20 cellular contexts compared by ENCODE assay signal in the genomic region with DNA sequence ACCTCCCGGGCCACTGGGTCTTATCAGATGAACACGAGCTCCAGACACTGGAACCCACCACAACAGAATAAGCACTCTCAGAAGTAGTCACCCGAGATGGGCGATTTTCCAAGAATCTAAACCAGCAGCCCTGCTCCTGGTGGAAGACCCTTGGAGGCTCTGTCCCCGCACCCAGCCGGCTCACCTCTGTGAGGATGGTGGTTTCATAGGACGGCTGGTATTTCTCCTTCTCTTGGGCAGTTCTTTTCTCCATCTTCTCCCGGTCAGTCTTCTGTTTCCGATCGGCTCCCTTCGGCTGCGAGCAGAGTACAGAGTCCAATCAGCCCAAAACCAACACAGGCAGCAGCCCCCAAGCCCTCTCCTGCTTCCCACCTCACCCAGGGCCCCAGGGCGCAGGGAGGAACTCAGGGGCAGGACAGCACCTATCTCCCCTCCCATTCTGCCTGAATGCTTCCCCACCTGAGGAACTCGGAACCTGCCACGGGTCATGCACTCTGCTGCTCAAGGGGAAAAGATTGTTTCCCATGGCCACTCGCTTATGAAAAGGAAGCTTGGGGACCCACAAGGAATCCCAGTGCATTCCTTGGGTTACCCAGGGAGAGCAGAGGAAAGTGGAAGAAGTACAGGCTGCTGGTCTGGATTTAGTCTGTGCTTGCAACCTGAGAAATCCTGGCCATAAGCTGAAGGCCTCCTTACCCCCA. TPM values are rescaled to one million over a fixed set of nuclear protein-coding genes. Genes with fewer than 3 reads are reported as not detected.
A peak's percentile ranks its signal among the peaks of the same experiment; 100 is the strongest.
DNase-seq lines count a peak whose midpoint lies in the region; ATAC-seq and TF ChIP-seq lines count a peak whose summit lies in the region.
"Had no signal": no experiment of that assay in that cellular context is flagged by ENCODE, and none has a peak within 500 bp of the region (broad histone marks: within the 10 kb centered on the region; RNA-seq: fewer than 3 reads in every experiment).

No MANE protein-coding gene starts in this region.

- no peak overlapping the region for H3K27ac ChIP-seq in RWPE2 (ENCODE audit: poor library complexity, severe bottlenecking)
- H3K27ac ChIP-seq in neural progenitor cell: no peak overlapping the region
- no peak overlapping the region for H3K27ac ChIP-seq in upper lobe of right lung
- no peak overlapping the region for H3K27ac ChIP-seq in uterus
- H3K27ac ChIP-seq in testis: no peak overlapping the region
- H3K27ac ChIP-seq: C4-2B had no signal

- no peak for TF ChIP-seq CTCF in RWPE2 (IDR thresholded peaks at IDR 0.05; ENCODE audit: poor library complexity, severe bottlenecking)
- TF ChIP-seq CTCF in neural progenitor cell (IDR thresholded peaks at IDR 0.05): no peak
- no peak for TF ChIP-seq CTCF in upper lobe of right lung (IDR thresholded peaks at IDR 0.05)
- no peak for TF ChIP-seq CTCF in uterus (IDR thresholded peaks at IDR 0.05)
- TF ChIP-seq CTCF in testis (IDR thresholded peaks at IDR 0.05): no peak

- H3K36me3 Mint-ChIP-seq in neural progenitor cell: no peaks in the 10 kb centered on the region

- ATAC-seq in RWPE2 (ENCODE audit: low read depth) (no peak), upper lobe of right lung (no peak)
- ATAC-seq in activated CD4-positive, CD25-positive, alpha-beta regulatory T cell treated with anti-CD3 and anti-CD28 coated beads, Interleukin-2, amount 50 U/mL, for 24 hours: no peak

- 86 to 87% methylated on average over 12 to 16 of the region's 16 CpGs for WGBS in testis, 2 donors

- DNase-seq in NCI-H82 (lab: John Stamatoyannopoulos, UW) (peak; percentile 14), NCI-H82 treated with DMSO at 0.1 percent for 48 hours (lab: John Stamatoyannopoulos, UW; ENCODE audit: unreplicated experiment) (no peak), RWPE2 (ENCODE audit: low spot score) (peak; percentile 29), neural progenitor cell (ENCODE audit: low spot score) (no peak), upper lobe of right lung (peak; percentile 23), uterus (no peak), testis (no peak)
- DNase-seq: 8988T, AML-193, EL, GF-D8, GOT3, HCEC 1CT, NCI-H1092 treated with DMSO at 0.1 percent for 48 hours, NCI-H1436 treated with DMSO at 0.1 percent for 48 hours, NCI-H2029, NCI-H345, SHP77 had no signal

- TF ChIP-seq POLR2A in uterus (IDR thresholded peaks at IDR 0.05) (no peak), testis (IDR thresholded peaks at IDR 0.05) (no peak)

- no peaks in the 10 kb centered on the region for H3F3A ChIP-seq in neural progenitor cell (ENCODE audit: low read depth)

- H3K4me1 ChIP-seq in RWPE2 (ENCODE audit: insufficient read depth, poor library complexity, severe bottlenecking): no peaks in the 10 kb centered on the region
- H3K4me1 ChIP-seq in neural progenitor cell: no peaks in the 10 kb centered on the region
- H3K4me1 ChIP-seq in upper lobe of right lung: no peaks in the 10 kb centered on the region
- no peaks in the 10 kb centered on the region for H3K4me1 ChIP-seq in uterus
- no peaks in the 10 kb centered on the region for H3K4me1 ChIP-seq in testis

- peaks cover 9% of the 10 kb centered on the region for H3K27me3 Mint-ChIP-seq in neural progenitor cell (ENCODE audit: insufficient read depth, low read depth)

- H3K27me3 ChIP-seq in RWPE2 (ENCODE audit: insufficient read depth, poor library complexity, severe bottlenecking): no peaks in the 10 kb centered on the region
- H3K27me3 ChIP-seq in neural progenitor cell: no peaks in the 10 kb centered on the region
- H3K27me3 ChIP-seq in upper lobe of right lung: no peaks in the 10 kb centered on the region
- no peaks in the 10 kb centered on the region for H3K27me3 ChIP-seq in uterus
- no peaks in the 10 kb centered on the region for H3K27me3 ChIP-seq in testis

- H3K4me1 Mint-ChIP-seq in neural progenitor cell: peaks cover 10% of the 10 kb centered on the region

- H2AFZ ChIP-seq in neural progenitor cell (replicated peaks): no peak overlapping the region

- H3K9me3 ChIP-seq in RWPE2 (ENCODE audit: severe bottlenecking) (no peaks in the 10 kb centered on the region), neural progenitor cell (ENCODE audit: low read depth) (no peaks in the 10 kb centered on the region), upper lobe of right lung (no peaks in the 10 kb centered on the region), uterus (no peaks in the 10 kb centered on the region), testis (no peaks in the 10 kb centered on the region)

- H3K4me2 ChIP-seq in neural progenitor cell: no peak overlapping the region

- peak overlapping the region; percentile 37 for H3K27ac Mint-ChIP-seq in neural progenitor cell

- H3K9me3 Mint-ChIP-seq in neural progenitor cell: no peaks in the 10 kb centered on the region

- no peak overlapping the region for H3K4me3 Mint-ChIP-seq in neural progenitor cell

- H3K4me3 ChIP-seq in RWPE2 (ENCODE audit: severe bottlenecking): no peak overlapping the region
- H3K4me3 ChIP-seq in neural progenitor cell: no peak overlapping the region
- H3K4me3 ChIP-seq in upper lobe of right lung: no peak overlapping the region
- H3K4me3 ChIP-seq in uterus: no peak overlapping the region
- H3K4me3 ChIP-seq in testis: no peak overlapping the region

- intact Hi-C loops in upper lobe of right lung (cut with DNase I): no loop called here
- intact Hi-C loops in uterus (cut with DNase I; ENCODE audit: low total_unique reads): no loop called here
- intact Hi-C loops in testis (cut with DNase I; ENCODE audit: low total_unique reads): no loop called here

- H3K79me2 ChIP-seq in neural progenitor cell (ENCODE audit: low read depth): no peaks in the 10 kb centered on the region

- H3K9ac ChIP-seq in neural progenitor cell: no peak overlapping the region

- H3K36me3 ChIP-seq in RWPE2 (ENCODE audit: low read depth) (peaks cover 26% of the 10 kb centered on the region), neural progenitor cell (no peaks in the 10 kb centered on the region), upper lobe of right lung (no peaks in the 10 kb centered on the region), uterus (no peaks in the 10 kb centered on the region), testis (ENCODE audit: low read depth, missing control alignments) (no peaks in the 10 kb centered on the region)

- H4K20me1 ChIP-seq in neural progenitor cell (ENCODE audit: low read depth): no peaks in the 10 kb centered on the region

RNA-seq across cellular contexts. Expression of a gene that starts 42.7 kb away (rescaled TPM):
- 0.04 and 0.06 TPM in 2 replicates for total RNA-seq in neural progenitor cell (ENCODE audit: low replicate concordance)
- total RNA-seq in upper lobe of right lung: 22.0 TPM
- total RNA-seq in uterus: 1 to 10 TPM in 2 of 4 donors, under 1 TPM in 2; under 0.01 to 6.2 (median 2.1) TPM
- total RNA-seq in testis: 1 to 10 TPM; 3.1 to 5.1 TPM
- 2.5 TPM for polyA plus RNA-seq in testis (ENCODE audit: insufficient read depth, low read depth, low replicate concordance)

Comparison
In these comparisons a context has a peak if more than half of its experiments do, and no peak if none do; other contexts are left out.
1. DNase-seq: peak in NCI-H82 (single experiment), RWPE2 (single experiment) and upper lobe of right lung (single experiment); none in NCI-H82 treated with DMSO at 0.1 percent for 48 hours (single experiment), neural progenitor cell (single experiment), uterus (0 of 2) and testis (single experiment).